ENCODE assay signal across 10 cellular contexts in genomic region chr4:77001907-77002306, GRCh38. TPM values are rescaled to one million over a fixed set of nuclear protein-coding genes. Genes with fewer than 3 reads are reported as not detected.
A peak's percentile ranks its signal among the peaks of the same experiment; 100 is the strongest.
DNase-seq lines count a peak whose midpoint lies in the region; ATAC-seq and TF ChIP-seq lines count a peak whose summit lies in the region.
"Had no signal": no experiment of that assay in that cellular context is flagged by ENCODE, and none has a peak within 500 bp of the region (broad histone marks: within the 10 kb centered on the region; RNA-seq: fewer than 3 reads in every experiment).

No MANE protein-coding gene starts in this region.

- H3K79me2 ChIP-seq in trophoblast cell (ENCODE audit: control insufficient read depth, insufficient read depth, low read length, poor library complexity), result no peaks in the 10 kb centered on the region

- TF ChIP-seq CTCF in HEK293 (tag by site-specific recombination; IDR thresholded peaks at IDR 0.05), result no peak

- no peaks in the 10 kb centered on the region for H3K9me3 ChIP-seq in HEK293 (ENCODE audit: control insufficient read depth, insufficient read depth, low read depth, low read length)
- H3K9me3 ChIP-seq in SK-N-MC (ENCODE audit: low read depth, low read length), result no peaks in the 10 kb centered on the region
- peaks cover 1% of the 10 kb centered on the region for H3K9me3 ChIP-seq in trophoblast cell (ENCODE audit: insufficient read depth, low read depth, low read length)

- H3K4me3 ChIP-seq in HEK293 (ENCODE audit: low read depth, low read length) (no peak overlapping the region), SK-N-MC (no peak overlapping the region), trophoblast cell (ENCODE audit: low read depth, low read length) (no peak overlapping the region)

- no peak overlapping the region for H4K8ac ChIP-seq in trophoblast cell (ENCODE audit: low read depth, low read length)

- POLR2A ChIA-PET in HEK293 (lab: Yijun Ruan, JAX), result no interaction called here

- no peak overlapping the region for H4K12ac ChIP-seq in trophoblast cell (ENCODE audit: low read depth, low read length)

- H3K27me3 ChIP-seq in trophoblast cell (ENCODE audit: insufficient read depth, low read length), result no peaks in the 10 kb centered on the region

- no peak overlapping the region for H2BK12ac ChIP-seq in trophoblast cell (ENCODE audit: low read length)

- H3K23ac ChIP-seq in trophoblast cell (ENCODE audit: low read length), result no peak overlapping the region

- no peak overlapping the region for H2AFZ ChIP-seq in trophoblast cell (ENCODE audit: insufficient read depth, low read length, poor library complexity)

- no peak for ATAC-seq in HG02870 (IDR thresholded peaks at IDR 0.05; ENCODE audit: unreplicated experiment)

- CTCF ChIA-PET in HEK293 (lab: Yijun Ruan, JAX), result no interaction called here

- H3K27ac ChIP-seq in HEK293 (ENCODE audit: extremely low read depth, low read depth, low read length), result no peak overlapping the region
- peak overlapping the region; percentile 51; the same call in 1 of the 2 replicates for H3K27ac ChIP-seq in SK-N-MC
- peak overlapping the region; percentile 73 for H3K27ac ChIP-seq in trophoblast cell (ENCODE audit: low read depth, low read length)
- H3K27ac ChIP-seq: HL-60 had no signal

- no CpG with 5 or more reads among the region's 1 CpG for WGBS in trophoblast cell (ENCODE audit: extremely low coverage, insufficient coverage, insufficient read length)

- no peak overlapping the region for H2BK120ac ChIP-seq in trophoblast cell (ENCODE audit: insufficient read depth, low read length, poor library complexity)

- H3K9ac ChIP-seq in SK-N-MC (ENCODE audit: insufficient read length) (no peak overlapping the region), trophoblast cell (ENCODE audit: low read length) (no peak overlapping the region)

- H3K4ac ChIP-seq in trophoblast cell (ENCODE audit: low read depth, low read length), result no peak overlapping the region

- H4K91ac ChIP-seq in trophoblast cell (ENCODE audit: low read depth, low read length), result no peak overlapping the region

- H3K4me1 ChIP-seq in HEK293 (ENCODE audit: control insufficient read depth, insufficient read depth, low read length) (no peaks in the 10 kb centered on the region), trophoblast cell (ENCODE audit: control insufficient read depth in 1 of 2, insufficient read depth in 2 of 2, low read length in 2 of 2) (peaks cover 7 to 9% of the 10 kb centered on the region in 2 experiments)

- no peak overlapping the region for H3K18ac ChIP-seq in trophoblast cell (ENCODE audit: low read length)

- peaks cover 0 to 55% of the 10 kb centered on the region in 2 experiments; a peak in 1 of 3 replicates for H3K36me3 ChIP-seq in HEK293 (ENCODE audit: control insufficient read depth in 2 of 2, insufficient read depth in 1 of 2, low read length in 2 of 2)
- H3K36me3 ChIP-seq in SK-N-MC (ENCODE audit: insufficient read depth, low read length), result peaks cover 38% of the 10 kb centered on the region
- H3K36me3 ChIP-seq in trophoblast cell (ENCODE audit: control insufficient read depth in 1 of 2, insufficient read depth in 2 of 2, low read length in 2 of 2), result peaks cover 6 to 22% of the 10 kb centered on the region in 2 experiments

- no peak overlapping the region for H2AK5ac ChIP-seq in trophoblast cell (ENCODE audit: low read length)

- H3K14ac ChIP-seq in trophoblast cell (ENCODE audit: low read length), result no peak overlapping the region

- peaks cover 10% of the 10 kb centered on the region for H3K79me1 ChIP-seq in trophoblast cell (ENCODE audit: low read length)

- H3K4me2 ChIP-seq in trophoblast cell (ENCODE audit: low read length), result no peak overlapping the region

- DNase-seq in SK-N-MC (ENCODE audit: low read depth, low spot score) (no peak), fibroblast of peridontal ligament (ENCODE audit: extremely low read depth) (peak; percentile 72), trophoblast cell (peak in 1 of 2 donors; percentile 26), NCI-H226 (no peak), NAMALWA (ENCODE audit: low spot score) (no peak)
- DNase-seq in activated naive CD4-positive, alpha-beta T cell treated with anti-CD3 and anti-CD28 coated beads, Interleukin-2, amount 50 U/mL, for 16 hours, result no peak
- DNase-seq: NCI-H82 had no signal

- no peak overlapping the region for H2BK5ac ChIP-seq in trophoblast cell (ENCODE audit: low read depth, low read length, poor library complexity)

TF ChIP-seq in HEK293, 187 proteins besides CTCF, POLR2A, EP300 and RAD21:
- no peak for TF ChIP-seq ZNF202 (tag by site-specific recombination; IDR thresholded peaks at IDR 0.05; ENCODE audit: borderline replicate concordance)
- TF ChIP-seq ZNF266 (tag by site-specific recombination; IDR thresholded peaks at IDR 0.05; ENCODE audit: low read depth), result no peak
- no peak for TF ChIP-seq ZNF488 (tag by site-specific recombination; IDR thresholded peaks at IDR 0.05)
- TF ChIP-seq ZNF639 (tag by site-specific recombination; IDR thresholded peaks at IDR 0.05), result no peak
- TF ChIP-seq PRDM6 (tag by site-specific recombination; IDR thresholded peaks at IDR 0.05), result 0 out of 2 replicates have a peak, but pooled peaks have one; percentile 11
- TF ChIP-seq HIC1 (tag by site-specific recombination; IDR thresholded peaks at IDR 0.05), result no peak
- no peak for TF ChIP-seq ZBTB21 (tag by site-specific recombination; IDR thresholded peaks at IDR 0.05)
- TF ChIP-seq SP7 (tag by site-specific recombination; IDR thresholded peaks at IDR 0.05), result peak; percentile 97
- TF ChIP-seq KLF9 (tag by site-specific recombination; IDR thresholded peaks at IDR 0.05; ENCODE audit: low read depth), result no peak
- TF ChIP-seq ZNF501 (tag by site-specific recombination; IDR thresholded peaks at IDR 0.05), result no peak
- TF ChIP-seq ZNF26 (tag by site-specific recombination; IDR thresholded peaks at IDR 0.05), result no peak
TF ChIP-seq in HEK293: peak in this region for 2.

RNA-seq across cellular contexts. Expression of gene SEPTIN11, which starts 52.4 kb away (rescaled TPM):
- polyA plus RNA-seq in trophoblast cell (2013), result 151 and 154 TPM in 2 replicates
